Comparison of ENCODE assay signal across 1 cellular context in genomic region chr21:33554982-33555344, GRCh38.
TF ChIP-seq lines count a peak whose summit lies in the region.

No MANE protein-coding gene starts in this region.

TF ChIP-seq in HepG2, 621 proteins besides CTCF, POLR2A, EP300 and RAD21:
- TF ChIP-seq NFATC3 (CRISPR knock-in tag; IDR thresholded peaks at IDR 0.05) (no peak), AGO2 (optimal IDR thresholded peaks at IDR 0.05; ENCODE audit: low read depth, low read length) (peak; percentile 46), RBM22 (optimal IDR thresholded peaks at IDR 0.05; ENCODE audit: low read length) (peak; percentile 37), RBFOX2 (IDR thresholded peaks at IDR 0.05; ENCODE audit: low read depth, low read length) (peak; percentile 45; the same call in 1 of the 2 replicates), ZFP62 (CRISPR knock-in tag; IDR thresholded peaks at IDR 0.05) (no peak), ZNF326 (CRISPR knock-in tag; IDR thresholded peaks at IDR 0.05; ENCODE audit: borderline replicate concordance) (no peak)
TF ChIP-seq in HepG2: peak in this region for 3.
